1 cellular context compared by ENCODE assay signal in genomic region chr5:7494446-7495132, GRCh38.
TF ChIP-seq lines count a peak whose summit lies in the region.

No MANE protein-coding gene starts in this region.

TF ChIP-seq in GM23338, 12 proteins besides CTCF, POLR2A, EP300 and RAD21 (continued from another document):
- TF ChIP-seq, protein P1, sequence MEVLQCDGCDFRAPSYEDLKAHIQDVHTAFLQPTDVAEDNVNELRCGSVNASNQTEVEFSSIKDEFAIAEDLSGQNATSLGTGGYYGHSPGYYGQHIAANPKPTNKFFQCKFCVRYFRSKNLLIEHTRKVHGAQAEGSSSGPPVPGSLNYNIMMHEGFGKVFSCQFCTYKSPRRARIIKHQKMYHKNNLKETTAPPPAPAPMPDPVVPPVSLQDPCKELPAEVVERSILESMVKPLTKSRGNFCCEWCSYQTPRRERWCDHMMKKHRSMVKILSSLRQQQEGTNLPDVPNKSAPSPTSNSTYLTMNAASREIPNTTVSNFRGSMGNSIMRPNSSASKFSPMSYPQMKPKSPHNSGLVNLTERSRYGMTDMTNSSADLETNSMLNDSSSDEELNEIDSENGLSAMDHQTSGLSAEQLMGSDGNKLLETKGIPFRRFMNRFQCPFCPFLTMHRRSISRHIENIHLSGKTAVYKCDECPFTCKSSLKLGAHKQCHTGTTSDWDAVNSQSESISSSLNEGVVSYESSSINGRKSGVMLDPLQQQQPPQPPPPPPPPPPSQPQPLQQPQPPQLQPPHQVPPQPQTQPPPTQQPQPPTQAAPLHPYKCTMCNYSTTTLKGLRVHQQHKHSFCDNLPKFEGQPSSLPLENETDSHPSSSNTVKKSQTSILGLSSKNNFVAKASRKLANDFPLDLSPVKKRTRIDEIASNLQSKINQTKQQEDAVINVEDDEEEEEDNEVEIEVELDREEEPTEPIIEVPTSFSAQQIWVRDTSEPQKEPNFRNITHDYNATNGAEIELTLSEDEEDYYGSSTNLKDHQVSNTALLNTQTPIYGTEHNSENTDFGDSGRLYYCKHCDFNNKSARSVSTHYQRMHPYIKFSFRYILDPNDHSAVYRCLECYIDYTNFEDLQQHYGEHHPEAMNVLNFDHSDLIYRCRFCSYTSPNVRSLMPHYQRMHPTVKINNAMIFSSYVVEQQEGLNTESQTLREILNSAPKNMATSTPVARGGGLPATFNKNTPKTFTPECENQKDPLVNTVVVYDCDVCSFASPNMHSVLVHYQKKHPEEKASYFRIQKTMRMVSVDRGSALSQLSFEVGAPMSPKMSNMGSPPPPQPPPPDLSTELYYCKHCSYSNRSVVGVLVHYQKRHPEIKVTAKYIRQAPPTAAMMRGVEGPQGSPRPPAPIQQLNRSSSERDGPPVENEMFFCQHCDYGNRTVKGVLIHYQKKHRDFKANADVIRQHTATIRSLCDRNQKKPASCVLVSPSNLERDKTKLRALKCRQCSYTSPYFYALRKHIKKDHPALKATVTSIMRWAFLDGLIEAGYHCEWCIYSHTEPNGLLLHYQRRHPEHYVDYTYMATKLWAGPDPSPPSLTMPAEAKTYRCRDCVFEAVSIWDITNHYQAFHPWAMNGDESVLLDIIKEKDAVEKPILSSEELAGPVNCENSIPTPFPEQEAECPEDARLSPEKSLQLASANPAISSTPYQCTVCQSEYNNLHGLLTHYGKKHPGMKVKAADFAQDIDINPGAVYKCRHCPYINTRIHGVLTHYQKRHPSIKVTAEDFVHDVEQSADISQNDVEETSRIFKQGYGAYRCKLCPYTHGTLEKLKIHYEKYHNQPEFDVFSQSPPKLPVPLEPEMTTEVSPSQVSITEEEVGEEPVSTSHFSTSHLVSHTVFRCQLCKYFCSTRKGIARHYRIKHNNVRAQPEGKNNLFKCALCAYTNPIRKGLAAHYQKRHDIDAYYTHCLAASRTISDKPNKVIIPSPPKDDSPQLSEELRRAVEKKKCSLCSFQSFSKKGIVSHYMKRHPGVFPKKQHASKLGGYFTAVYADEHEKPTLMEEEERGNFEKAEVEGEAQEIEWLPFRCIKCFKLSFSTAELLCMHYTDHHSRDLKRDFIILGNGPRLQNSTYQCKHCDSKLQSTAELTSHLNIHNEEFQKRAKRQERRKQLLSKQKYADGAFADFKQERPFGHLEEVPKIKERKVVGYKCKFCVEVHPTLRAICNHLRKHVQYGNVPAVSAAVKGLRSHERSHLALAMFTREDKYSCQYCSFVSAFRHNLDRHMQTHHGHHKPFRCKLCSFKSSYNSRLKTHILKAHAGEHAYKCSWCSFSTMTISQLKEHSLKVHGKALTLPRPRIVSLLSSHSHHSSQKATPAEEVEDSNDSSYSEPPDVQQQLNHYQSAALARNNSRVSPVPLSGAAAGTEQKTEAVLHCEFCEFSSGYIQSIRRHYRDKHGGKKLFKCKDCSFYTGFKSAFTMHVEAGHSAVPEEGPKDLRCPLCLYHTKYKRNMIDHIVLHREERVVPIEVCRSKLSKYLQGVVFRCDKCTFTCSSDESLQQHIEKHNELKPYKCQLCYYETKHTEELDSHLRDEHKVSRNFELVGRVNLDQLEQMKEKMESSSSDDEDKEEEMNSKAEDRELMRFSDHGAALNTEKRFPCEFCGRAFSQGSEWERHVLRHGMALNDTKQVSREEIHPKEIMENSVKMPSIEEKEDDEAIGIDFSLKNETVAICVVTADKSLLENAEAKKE (CRISPR knock-in tag; IDR thresholded peaks at IDR 0.05): no peak
- no peak for TF ChIP-seq POLR2AphosphoS5 (IDR thresholded peaks at IDR 0.05; ENCODE audit: low read depth)
